Comparison of ENCODE assay signal across 22 cellular contexts in the genomic region with DNA sequence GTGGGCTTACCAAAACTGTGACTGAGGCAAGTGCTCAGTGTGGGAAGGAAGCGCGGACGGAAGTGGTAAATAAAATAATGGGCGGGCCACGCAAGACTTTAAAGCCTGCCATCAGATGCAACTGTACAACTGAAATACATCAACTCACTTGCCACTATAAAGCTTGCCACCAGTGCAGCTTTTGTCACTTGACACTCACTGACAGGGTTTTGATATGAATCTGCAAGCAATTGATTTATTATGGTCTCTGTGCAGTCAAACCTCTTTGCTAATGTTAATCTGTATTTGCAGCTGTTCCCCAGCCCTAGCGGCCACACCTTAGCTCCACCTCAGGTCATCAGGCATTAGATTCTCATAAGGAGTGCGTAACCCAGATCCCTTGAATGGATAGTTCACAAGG. TPM values are rescaled to one million over a fixed set of nuclear protein-coding genes. Genes with fewer than 3 reads are reported as not detected.
DNase-seq lines count a peak whose midpoint lies in the region; ATAC-seq lines count a peak whose summit lies in the region.
"Had no signal": no experiment of that assay in that cellular context is flagged by ENCODE, and none has a peak within 500 bp of the region (broad histone marks: within the 10 kb centered on the region; RNA-seq: fewer than 3 reads in every experiment).

No MANE protein-coding gene starts in this region.

- no peak overlapping the region for H3K27ac Mint-ChIP-seq in activated naive CD4-positive, alpha-beta T cell treated with anti-CD3 and anti-CD28 coated beads, Interleukin-2, amount 10 ng/mL, durations not matched to agents 7 days and 5 days
- peak overlapping the region; percentile 47 for H3K27ac Mint-ChIP-seq in activated CD8-positive, alpha-beta T cell treated with anti-CD3 and anti-CD28 coated beads, Interleukin-2, amount 10 ng/mL, durations not matched to agents 7 days and 5 days
- H3K27ac Mint-ChIP-seq: GM23338, IgD-negative memory B cell had no signal

- POLR2A ChIA-PET in activated CD8-positive, alpha-beta T cell treated with anti-CD3 and anti-CD28 coated beads, Interleukin-2, amount 10 ng/mL, durations not matched to agents 7 days and 5 days (lab: Charles Lee), result no interaction called here

- CTCF ChIA-PET in activated naive CD4-positive, alpha-beta T cell treated with anti-CD3 and anti-CD28 coated beads, Interleukin-2, amount 10 ng/mL, durations not matched to agents 7 days and 5 days (lab: Charles Lee), result no interaction called here
- CTCF ChIA-PET in activated CD8-positive, alpha-beta T cell treated with anti-CD3 and anti-CD28 coated beads, Interleukin-2, amount 10 ng/mL, durations not matched to agents 7 days and 5 days (lab: Charles Lee), result interaction anchor here (1.2 kb wide), 1 partner anchor 30 kb away, joined by 5 read pairs; a partner anchor contains a TSS

- DNase-seq in activated naive CD4-positive, alpha-beta T cell treated with Interleukin-2 at 50 U/mL for 16 hours, result peak; percentile 9
- DNase-seq in activated naive CD4-positive, alpha-beta T cell treated with anti-CD3 and anti-CD28 coated beads, Interleukin-2, amount 10 ng/mL, durations not matched to agents 7 days and 5 days, result no peak
- DNase-seq in Jurkat, Clone E6-1 (ENCODE audit: low read depth, low spot score), result peak; percentile 60
- no peak for DNase-seq in activated CD8-positive, alpha-beta T cell treated with anti-CD3 and anti-CD28 coated beads, Interleukin-2, amount 10 ng/mL, durations not matched to agents 7 days and 5 days
- no peak for DNase-seq in kidney glomerular epithelial cell (lab: John Stamatoyannopoulos, UW)
- DNase-seq: COR-L47; GDM1; HCEC 1CT; MM.1S; NCI-H1092; NCI-H146; NCI-H2081; NK-92 treated with Interleukin-12 subunit alpha and Interleukin-12 subunit beta, amount 100 ng/mL, for 24 hours; Peyer's patch had no signal

- no peak overlapping the region for H3K4me3 Mint-ChIP-seq in activated naive CD4-positive, alpha-beta T cell treated with anti-CD3 and anti-CD28 coated beads, Interleukin-2, amount 10 ng/mL, durations not matched to agents 7 days and 5 days
- H3K4me3 Mint-ChIP-seq in activated CD8-positive, alpha-beta T cell treated with anti-CD3 and anti-CD28 coated beads, Interleukin-2, amount 10 ng/mL, durations not matched to agents 7 days and 5 days, result no peak overlapping the region
- H3K4me3 Mint-ChIP-seq: GM23338 had no signal

- H3K36me3 Mint-ChIP-seq in activated naive CD4-positive, alpha-beta T cell treated with anti-CD3 and anti-CD28 coated beads, Interleukin-2, amount 10 ng/mL, durations not matched to agents 7 days and 5 days, result peaks cover 3% of the 10 kb centered on the region
- peaks cover 9% of the 10 kb centered on the region for H3K36me3 Mint-ChIP-seq in activated CD8-positive, alpha-beta T cell treated with anti-CD3 and anti-CD28 coated beads, Interleukin-2, amount 10 ng/mL, durations not matched to agents 7 days and 5 days (ENCODE audit: low read depth)
- H3K36me3 Mint-ChIP-seq: IgD-negative memory B cell had no signal

- H3K4me3 ChIP-seq in Jurkat, Clone E6-1 (ENCODE audit: low read length), result no peak overlapping the region
- H3K4me3 ChIP-seq: BLaER1, GM23338, Peyer's patch, SJSA1 had no signal

- H3K4me1 Mint-ChIP-seq in activated naive CD4-positive, alpha-beta T cell treated with anti-CD3 and anti-CD28 coated beads, Interleukin-2, amount 10 ng/mL, durations not matched to agents 7 days and 5 days, result peaks cover 24% of the 10 kb centered on the region
- H3K4me1 Mint-ChIP-seq in activated CD8-positive, alpha-beta T cell treated with anti-CD3 and anti-CD28 coated beads, Interleukin-2, amount 10 ng/mL, durations not matched to agents 7 days and 5 days (ENCODE audit: low read depth), result peaks cover 22% of the 10 kb centered on the region

- no peak for ATAC-seq in activated CD8-positive, alpha-beta T cell treated with anti-CD3 and anti-CD28 coated beads, Interleukin-2, amount 10 ng/mL, durations not matched to agents 7 days and 5 days
- ATAC-seq in HG03469 (IDR thresholded peaks at IDR 0.05; ENCODE audit: unreplicated experiment) (no peak), GM18867 (IDR thresholded peaks at IDR 0.05; ENCODE audit: unreplicated experiment) (no peak)
- ATAC-seq: GM23338 had no signal

- H3K27me3 Mint-ChIP-seq in activated naive CD4-positive, alpha-beta T cell treated with anti-CD3 and anti-CD28 coated beads, Interleukin-2, amount 10 ng/mL, durations not matched to agents 7 days and 5 days, result no peaks in the 10 kb centered on the region
- H3K27me3 Mint-ChIP-seq in activated CD8-positive, alpha-beta T cell treated with anti-CD3 and anti-CD28 coated beads, Interleukin-2, amount 10 ng/mL, durations not matched to agents 7 days and 5 days (ENCODE audit: low read depth), result no peaks in the 10 kb centered on the region
- H3K27me3 Mint-ChIP-seq: IgD-negative memory B cell had no signal

- no peaks in the 10 kb centered on the region for H3K9me3 Mint-ChIP-seq in activated naive CD4-positive, alpha-beta T cell treated with anti-CD3 and anti-CD28 coated beads, Interleukin-2, amount 10 ng/mL, durations not matched to agents 7 days and 5 days
- H3K9me3 Mint-ChIP-seq in activated CD8-positive, alpha-beta T cell treated with anti-CD3 and anti-CD28 coated beads, Interleukin-2, amount 10 ng/mL, durations not matched to agents 7 days and 5 days (ENCODE audit: insufficient read depth), result no peaks in the 10 kb centered on the region
- H3K9me3 Mint-ChIP-seq: GM23338, IgD-negative memory B cell had no signal

RNA-seq across cellular contexts. Expression of a gene that starts 2.3 kb away (rescaled TPM):
- polyA plus RNA-seq in Jurkat, Clone E6-1 (2012; ENCODE audit: insufficient read depth, insufficient read length), result 34.8 TPM
- total RNA-seq in activated CD8-positive, alpha-beta T cell treated with anti-CD3 and anti-CD28 coated beads, Interleukin-2, amount 10 ng/mL, durations not matched to agents 7 days and 5 days, result 10 to 100 TPM; 40.4 to 45.0 TPM

RNA-seq across cellular contexts. Expression of a gene that starts 30.4 kb away (rescaled TPM):
- polyA plus RNA-seq in Jurkat, Clone E6-1 (2012; ENCODE audit: insufficient read depth, insufficient read length), result not detected
- 1 to 10 TPM; 8.7 to 9.4 TPM for total RNA-seq in activated CD8-positive, alpha-beta T cell treated with anti-CD3 and anti-CD28 coated beads, Interleukin-2, amount 10 ng/mL, durations not matched to agents 7 days and 5 days
- total RNA-seq: Daoy, LHCN-M2, SJSA1 had no signal

Comparison
In these comparisons a context has a peak if more than half of its experiments do, and no peak if none do; other contexts are left out.
1. DNase-seq: peak in activated naive CD4-positive, alpha-beta T cell treated with Interleukin-2 at 50 U/mL for 16 hours (single experiment) and Jurkat, Clone E6-1 (single experiment); none in activated naive CD4-positive, alpha-beta T cell treated with anti-CD3 and anti-CD28 coated beads, Interleukin-2, amount 10 ng/mL, durations not matched to agents 7 days and 5 days (single experiment), activated CD8-positive, alpha-beta T cell treated with anti-CD3 and anti-CD28 coated beads, Interleukin-2, amount 10 ng/mL, durations not matched to agents 7 days and 5 days (single experiment) and kidney glomerular epithelial cell (single experiment).